19 cellular contexts compared by ENCODE assay signal in the genomic region with DNA sequence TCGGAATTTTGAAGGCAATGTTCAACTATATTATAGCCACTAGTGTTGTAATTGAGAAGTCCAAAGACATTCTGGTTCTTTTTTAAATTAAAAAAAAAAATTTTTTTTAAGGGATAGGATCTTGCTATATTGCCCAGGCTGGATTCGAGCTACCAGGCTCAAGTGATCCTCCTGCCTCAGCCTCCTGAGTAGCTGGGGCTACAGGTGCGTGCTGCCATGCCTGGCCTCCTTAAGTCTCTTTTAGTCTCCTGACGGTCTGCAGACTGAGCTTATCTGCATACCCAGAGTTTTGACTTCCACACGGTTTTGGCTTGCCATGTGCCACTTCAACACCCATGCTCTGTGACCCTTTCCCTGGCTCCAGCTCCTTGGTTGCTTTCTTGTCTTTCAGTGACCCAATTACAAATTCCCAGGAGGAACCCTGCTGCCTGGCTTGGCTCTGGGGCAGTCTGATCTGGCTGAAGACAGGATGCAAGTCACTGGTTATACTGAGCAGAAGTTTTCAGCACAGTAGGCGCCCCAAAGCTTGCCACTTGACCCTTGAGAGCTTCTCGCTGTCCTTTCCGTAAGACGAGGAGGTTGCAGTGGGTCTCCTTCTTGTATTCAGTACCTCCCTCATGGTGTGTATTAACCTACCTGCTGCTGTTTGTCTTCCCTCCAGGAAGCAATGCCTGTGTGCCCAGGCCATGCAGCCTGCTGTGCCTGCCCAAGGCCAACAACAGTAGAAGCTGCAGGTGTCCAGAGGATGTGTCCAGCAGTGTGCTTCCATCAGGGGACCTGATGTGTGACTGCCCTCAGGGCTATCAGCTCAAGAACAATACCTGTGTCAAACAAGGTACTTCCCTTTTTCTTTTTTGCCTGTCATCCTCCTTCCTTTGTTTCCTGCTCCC.
DNase-seq lines count a peak whose midpoint lies in the region; ATAC-seq and TF ChIP-seq lines count a peak whose summit lies in the region.
"Had no signal": no experiment of that assay in that cellular context is flagged by ENCODE, and none has a peak within 500 bp of the region (broad histone marks: within the 10 kb centered on the region; RNA-seq: fewer than 3 reads in every experiment).

No MANE protein-coding gene starts in this region.

- H2AFZ ChIP-seq in Karpas-422 (ENCODE audit: low read length) = no peak overlapping the region
- H2AFZ ChIP-seq in neuronal stem cell (ENCODE audit: low read length) = no peak overlapping the region
- H2AFZ ChIP-seq: neural progenitor cell had no signal

- no peak overlapping the region for H3K23ac ChIP-seq in neuronal stem cell (ENCODE audit: low read depth, low read length, poor library complexity)

- H3K4me1 Mint-ChIP-seq in activated CD8-positive, alpha-beta T cell treated with anti-CD3 and anti-CD28 coated beads for 36 hours (ENCODE audit: low read depth) = peaks cover 32% of the 10 kb centered on the region
- H3K4me1 Mint-ChIP-seq in activated CD8-positive, alpha-beta T cell treated with anti-CD3 and anti-CD28 coated beads, Interleukin-2, amount 10 ng/mL, durations not matched to agents 7 days and 5 days (ENCODE audit: low read depth) = peaks cover 2% of the 10 kb centered on the region
- peaks cover 12% of the 10 kb centered on the region for H3K4me1 Mint-ChIP-seq in glutamatergic neuron (ENCODE audit: low read depth, unreplicated experiment)

- H2BK120ac ChIP-seq in neuronal stem cell (ENCODE audit: low read depth, low read length) = no peak overlapping the region

- H3K4me3 ChIP-seq in Karpas-422 (ENCODE audit: low read length) (no peak overlapping the region), neuronal stem cell (ENCODE audit: low read length in 2 of 2) (no peak overlapping the region)
- H3K4me3 ChIP-seq: gastrocnemius medialis, neural progenitor cell, right atrium auricular region had no signal

- H3K36me3 Mint-ChIP-seq in activated CD8-positive, alpha-beta T cell treated with anti-CD3 and anti-CD28 coated beads for 36 hours (ENCODE audit: low read depth) = peaks cover 38% of the 10 kb centered on the region
- H3K36me3 Mint-ChIP-seq in activated CD8-positive, alpha-beta T cell treated with anti-CD3 and anti-CD28 coated beads, Interleukin-2, amount 10 ng/mL, durations not matched to agents 7 days and 5 days (ENCODE audit: low read depth) = peaks cover 66% of the 10 kb centered on the region
- peaks cover 4% of the 10 kb centered on the region for H3K36me3 Mint-ChIP-seq in glutamatergic neuron (ENCODE audit: unreplicated experiment)

- H3K18ac ChIP-seq in neuronal stem cell (ENCODE audit: low read length) = peak overlapping the region; percentile 4

- H3K9me3 ChIP-seq in Karpas-422 (ENCODE audit: low read length) (no peaks in the 10 kb centered on the region), neuronal stem cell (replicated peaks in 1 of 2; ENCODE audit: control insufficient read depth in 2 of 2, insufficient read depth in 1 of 2, low read depth in 1 of 2, low read length in 2 of 2) (no peaks in the 10 kb centered on the region)
- H3K9me3 ChIP-seq: gastrocnemius medialis, right atrium auricular region had no signal

- H3K14ac ChIP-seq in neuronal stem cell (ENCODE audit: low read length) = no peak overlapping the region

- TF ChIP-seq CTCF in activated CD8-positive, alpha-beta T cell treated with anti-CD3 and anti-CD28 coated beads for 36 hours (IDR thresholded peaks at IDR 0.05) = no peak
- TF ChIP-seq CTCF in glutamatergic neuron (IDR thresholded peaks at IDR 0.05; ENCODE audit: partially characterized antibody, unreplicated experiment) = no peak

- H4K8ac ChIP-seq in neuronal stem cell (ENCODE audit: low read depth, low read length) = no peak overlapping the region

- no CpG with 5 or more reads among the region's 9 CpGs for WGBS in neuronal stem cell (ENCODE audit: extremely low coverage in 2 of 2, insufficient read length in 2 of 2, insufficient replicate concordance in 1 of 2), 2 donors

- no peak for DNase-seq in activated CD8-positive, alpha-beta T cell treated with anti-CD3 and anti-CD28 coated beads for 36 hours
- no peak for DNase-seq in activated CD8-positive, alpha-beta T cell treated with anti-CD3 and anti-CD28 coated beads, Interleukin-2, amount 10 ng/mL, durations not matched to agents 7 days and 5 days
- DNase-seq in Karpas-422 (no peak), caudate nucleus (lab: John Stamatoyannopoulos, UW) (peak in 4 of 61 donors; percentile 11 to 42 (median 13)), neuronal stem cell (ENCODE audit: low spot score) (no peak), glutamatergic neuron (no peak), Kasumi-1 (lab: John Stamatoyannopoulos, UW) (no peak)
- no peak for DNase-seq in stimulated activated CD4-positive, alpha-beta T cell treated with anti-CD3 and anti-CD28 coated beads, Interleukin-4, amount 100 ng/mL, for 4 hours
- DNase-seq: activated CD4-positive, CD25-positive, alpha-beta regulatory T cell; CD4-positive, CD25-positive, alpha-beta regulatory T cell; cerebellar nuclear complex; gastrocnemius medialis; mammary epithelial cell; NCI-H2081 treated with DMSO at 0.1 percent for 48 hours; NCI-H82; RPMI8226; T-cell had no signal

- H3K4me3 Mint-ChIP-seq in activated CD8-positive, alpha-beta T cell treated with anti-CD3 and anti-CD28 coated beads for 36 hours = no peak overlapping the region
- H3K4me3 Mint-ChIP-seq in activated CD8-positive, alpha-beta T cell treated with anti-CD3 and anti-CD28 coated beads, Interleukin-2, amount 10 ng/mL, durations not matched to agents 7 days and 5 days = no peak overlapping the region
- H3K4me3 Mint-ChIP-seq in glutamatergic neuron (ENCODE audit: unreplicated experiment) = no peak overlapping the region
- H3K4me3 Mint-ChIP-seq: CD4-positive, CD25-positive, alpha-beta regulatory T cell; neural progenitor cell; T-cell had no signal

- H3K4me2 ChIP-seq in Karpas-422 (ENCODE audit: low read depth, low read length, poor library complexity, severe bottlenecking) = peak overlapping the region; percentile 6
- H3K4me2 ChIP-seq in neuronal stem cell (ENCODE audit: insufficient read depth, low read length, poor library complexity, severe bottlenecking) = no peak overlapping the region
- H3K4me2 ChIP-seq: neural progenitor cell had no signal

- H3K9me2 ChIP-seq in Karpas-422 (replicated peaks; ENCODE audit: insufficient read depth, low read length) = no peaks in the 10 kb centered on the region

- POLR2A ChIA-PET in activated CD8-positive, alpha-beta T cell treated with anti-CD3 and anti-CD28 coated beads for 36 hours (lab: Charles Lee) = interaction anchor here (1.2 to 1.8 kb wide), 2 partner anchors 11 to 15 kb away, joined by 3 to 8 read pairs; no protein-coding TSS in a partner anchor
- POLR2A ChIA-PET in activated CD8-positive, alpha-beta T cell treated with anti-CD3 and anti-CD28 coated beads, Interleukin-2, amount 10 ng/mL, durations not matched to agents 7 days and 5 days (lab: Charles Lee) = interaction anchor here (0.6 to 1.4 kb wide), 2 partner anchors 11 to 72 kb away, joined by 3 read pairs; no protein-coding TSS in a partner anchor

- no peak overlapping the region for H2BK5ac ChIP-seq in neuronal stem cell (ENCODE audit: low read length)

- H3K27me3 ChIP-seq in Karpas-422 (ENCODE audit: low read length) (no peaks in the 10 kb centered on the region), neuronal stem cell (ENCODE audit: control insufficient read depth in 3 of 3, insufficient read depth in 3 of 3, low read depth in 1 of 3, low read length in 3 of 3) (no peaks in the 10 kb centered on the region)
- H3K27me3 ChIP-seq: gastrocnemius medialis, neural progenitor cell, right atrium auricular region had no signal

- no peak overlapping the region for H4K91ac ChIP-seq in neuronal stem cell (ENCODE audit: low read depth, low read length, poor library complexity)

- CTCF ChIA-PET in activated CD8-positive, alpha-beta T cell treated with anti-CD3 and anti-CD28 coated beads for 36 hours (lab: Charles Lee) = interaction anchor here (1.4 kb wide), 1 partner anchor 25 kb away, joined by 6 read pairs; no protein-coding TSS in a partner anchor
- CTCF ChIA-PET in activated CD8-positive, alpha-beta T cell treated with anti-CD3 and anti-CD28 coated beads, Interleukin-2, amount 10 ng/mL, durations not matched to agents 7 days and 5 days (lab: Charles Lee) = interaction anchor here (1.1 to 1.7 kb wide), 2 partner anchors 14 to 25 kb away, joined by 3 to 4 read pairs; no protein-coding TSS in a partner anchor

- H3K27ac ChIP-seq in Karpas-422 (ENCODE audit: low read length) (peak overlapping the region; percentile 95), caudate nucleus (ENCODE audit: low read depth, low read length) (peak overlapping the region; percentile 28), neuronal stem cell (replicated peaks; ENCODE audit: low read length) (no peak overlapping the region)
- H3K27ac ChIP-seq: gastrocnemius medialis, neural progenitor cell, right atrium auricular region had no signal

- no peaks in the 10 kb centered on the region for H3K79me1 ChIP-seq in neuronal stem cell (ENCODE audit: low read depth, low read length)

- H3K4ac ChIP-seq in neuronal stem cell (ENCODE audit: low read length) = no peak overlapping the region

- no peaks in the 10 kb centered on the region for H3K27me3 Mint-ChIP-seq in activated CD8-positive, alpha-beta T cell treated with anti-CD3 and anti-CD28 coated beads for 36 hours
- no peaks in the 10 kb centered on the region for H3K27me3 Mint-ChIP-seq in activated CD8-positive, alpha-beta T cell treated with anti-CD3 and anti-CD28 coated beads, Interleukin-2, amount 10 ng/mL, durations not matched to agents 7 days and 5 days (ENCODE audit: low read depth)
- peaks cover 2% of the 10 kb centered on the region for H3K27me3 Mint-ChIP-seq in glutamatergic neuron (ENCODE audit: unreplicated experiment)
- H3K27me3 Mint-ChIP-seq: CD4-positive, CD25-positive, alpha-beta regulatory T cell; T-cell had no signal

- H2BK15ac ChIP-seq in neuronal stem cell (ENCODE audit: low read length) = no peak overlapping the region

- H3K27ac Mint-ChIP-seq in activated CD8-positive, alpha-beta T cell treated with anti-CD3 and anti-CD28 coated beads for 36 hours = peak overlapping the region; percentile 78
- H3K27ac Mint-ChIP-seq in activated CD8-positive, alpha-beta T cell treated with anti-CD3 and anti-CD28 coated beads, Interleukin-2, amount 10 ng/mL, durations not matched to agents 7 days and 5 days = no peak overlapping the region
- no peak overlapping the region for H3K27ac Mint-ChIP-seq in glutamatergic neuron (ENCODE audit: unreplicated experiment)
- H3K27ac Mint-ChIP-seq: neural progenitor cell had no signal

- H3K9me3 Mint-ChIP-seq in activated CD8-positive, alpha-beta T cell treated with anti-CD3 and anti-CD28 coated beads for 36 hours = no peaks in the 10 kb centered on the region
- no peaks in the 10 kb centered on the region for H3K9me3 Mint-ChIP-seq in activated CD8-positive, alpha-beta T cell treated with anti-CD3 and anti-CD28 coated beads, Interleukin-2, amount 10 ng/mL, durations not matched to agents 7 days and 5 days (ENCODE audit: insufficient read depth)
- peaks cover 5% of the 10 kb centered on the region for H3K9me3 Mint-ChIP-seq in glutamatergic neuron (ENCODE audit: unreplicated experiment)
- H3K9me3 Mint-ChIP-seq: neural progenitor cell, T-cell had no signal

- peaks cover 40% of the 10 kb centered on the region for H3K79me2 ChIP-seq in Karpas-422 (ENCODE audit: low read length)

- no peak for ATAC-seq in activated CD8-positive, alpha-beta T cell treated with anti-CD3 and anti-CD28 coated beads for 36 hours
- ATAC-seq in activated CD8-positive, alpha-beta T cell treated with anti-CD3 and anti-CD28 coated beads, Interleukin-2, amount 10 ng/mL, durations not matched to agents 7 days and 5 days = no peak
- ATAC-seq: gastrocnemius medialis, T-cell had no signal

- intact Hi-C loops in activated CD8-positive, alpha-beta T cell treated with anti-CD3 and anti-CD28 coated beads for 36 hours (cut with micrococcal nuclease) = loop anchor here (10.0 kb wide), 1 partner anchor 102 kb away; no protein-coding TSS in a partner anchor

- H3K9ac ChIP-seq in Karpas-422 (ENCODE audit: low read length) (no peak overlapping the region), neuronal stem cell (ENCODE audit: low read depth, low read length, poor library complexity) (no peak overlapping the region)
- H3K9ac ChIP-seq: neural progenitor cell had no signal

- no peak overlapping the region for H2BK12ac ChIP-seq in neuronal stem cell (ENCODE audit: low read length)

- H3K36me3 ChIP-seq in Karpas-422 (ENCODE audit: insufficient read depth, low read length) (peaks cover 32% of the 10 kb centered on the region), neuronal stem cell (replicated peaks in 1 of 2; ENCODE audit: control insufficient read depth in 2 of 2, insufficient read depth in 2 of 2, low read length in 2 of 2) (peaks cover 2 to 22% of the 10 kb centered on the region in 2 donors)
- H3K36me3 ChIP-seq: gastrocnemius medialis, right atrium auricular region had no signal

- no peak overlapping the region for H2AK5ac ChIP-seq in neuronal stem cell (ENCODE audit: low read depth, low read length)

- H3K4me1 ChIP-seq in Karpas-422 (ENCODE audit: low read length) = peaks cover 91% of the 10 kb centered on the region
- H3K4me1 ChIP-seq in neuronal stem cell (ENCODE audit: control insufficient read depth in 2 of 2, insufficient read depth in 1 of 2, low read depth in 1 of 2, low read length in 2 of 2) = peaks cover 2 to 4% of the 10 kb centered on the region in 2 donors
- H3K4me1 ChIP-seq: gastrocnemius medialis had no signal

- H4K20me1 ChIP-seq in Karpas-422 (ENCODE audit: insufficient read depth, low read depth, low read length) = 0 out of 2 replicates have a peak, but pooled peaks cover 4% of the 10 kb centered on the region
